ENCODE assay signal across 23 cellular contexts in genomic region chr12:39412210-39412609, GRCh38.
"Had no signal": no experiment of that assay in that cellular context is flagged by ENCODE, and none has a peak within 500 bp of the region (broad histone marks: within the 10 kb centered on the region; RNA-seq: fewer than 3 reads in every experiment).

No MANE protein-coding gene starts in this region.

- H3K9me3 ChIP-seq: esophagus squamous epithelium, ovary, thoracic aorta, uterus had no signal

- H3K4me3 ChIP-seq: esophagus squamous epithelium, ovary, skin epidermis, thoracic aorta, uterus had no signal

- ATAC-seq: activated T-cell treated with anti-CD3 and anti-CD28 coated beads, Interleukin-2, amount 50 U/mL, for 72 hours; left colon; naive thymus-derived CD4-positive, alpha-beta T cell; sciatic nerve had no signal

- H3K27me3 ChIP-seq: esophagus squamous epithelium, ovary, uterus had no signal

- DNase-seq: activated CD4-positive, alpha-beta T cell treated with anti-CD3 and anti-CD28 coated beads for 4 hours; activated CD4-positive, alpha-beta T cell treated with anti-CD3 and anti-CD28 coated beads, Interleukin-2, amount 50 U/mL, for 4 hours; activated naive CD4-positive, alpha-beta T cell; activated T-cell treated with anti-CD3 and anti-CD28 coated beads for 4 hours; activated T-cell treated with anti-CD3 and anti-CD28 coated beads, Interleukin-2, amount 50 U/mL, for 72 hours; anterior cingulate cortex; dermis blood vessel endothelial cell; effector CD4-positive, alpha-beta T cell; esophagus squamous epithelium; foreskin melanocyte; kidney; left colon; midbrain; naive thymus-derived CD4-positive, alpha-beta T cell; ovary; retina; stimulated activated CD4-positive, alpha-beta T cell treated with anti-CD3 and anti-CD28 coated beads, Interleukin-12 subunit alpha, Interleukin-12 subunit beta, amount 100 ng/mL, for 4 hours; stimulated activated CD4-positive, alpha-beta T cell treated with anti-CD3 and anti-CD28 coated beads, Interleukin-4, amount 100 ng/mL, for 1 hour; uterus had no signal

- H3K4me1 ChIP-seq: esophagus squamous epithelium, uterus had no signal

- H3K36me3 ChIP-seq: ovary, thoracic aorta, uterus had no signal

- H3K27ac ChIP-seq: epithelial cell of prostate, esophagus squamous epithelium, ovary, skin epidermis, thoracic aorta, uterus had no signal
